ENCODE assay signal across 7 cellular contexts in the genomic region with DNA sequence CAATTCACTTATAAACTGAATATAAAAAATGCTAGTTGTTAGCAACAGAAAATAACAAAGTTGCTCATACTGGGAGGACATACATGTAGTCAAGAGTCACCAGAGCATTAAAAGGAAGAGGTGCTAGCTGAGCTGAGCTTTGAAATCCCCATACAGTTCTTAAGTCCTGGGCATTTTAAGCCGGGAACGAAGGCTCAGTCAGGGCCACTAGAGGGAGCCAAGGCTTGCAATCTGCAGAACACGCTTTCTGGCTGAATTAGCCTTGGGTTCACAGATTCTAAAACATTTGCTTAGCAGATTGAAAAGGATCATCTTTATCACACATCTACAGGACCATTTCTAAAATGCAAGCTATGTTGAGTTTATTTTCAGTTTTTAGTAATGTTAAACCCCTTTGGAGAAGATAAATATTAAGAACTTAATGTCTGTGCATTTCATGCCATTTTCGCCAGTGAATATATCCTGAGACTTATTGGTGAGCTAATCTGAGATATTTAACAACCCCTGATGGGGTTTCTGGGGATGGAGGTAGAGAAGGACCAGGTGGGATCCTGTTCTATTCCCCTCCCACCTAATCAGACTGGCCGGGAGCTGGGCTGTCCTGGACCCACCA. TPM values are rescaled to one million over a fixed set of nuclear protein-coding genes. Genes with fewer than 3 reads are reported as not detected.
A peak's percentile ranks its signal among the peaks of the same experiment; 100 is the strongest.
DNase-seq lines count a peak whose midpoint lies in the region; TF ChIP-seq lines count a peak whose summit lies in the region.

No MANE protein-coding gene starts in this region.

- peaks cover 2% of the 10 kb centered on the region for H3K9me3 Mint-ChIP-seq in neural crest cell

- H3K4me1 ChIP-seq in thyroid gland = no peaks in the 10 kb centered on the region

- no peak overlapping the region for H3K27ac ChIP-seq in thyroid gland

- TF ChIP-seq CTCF in GM12864 (IDR thresholded peaks at IDR 0.05; ENCODE audit: low read depth, low read length, missing control alignments) (peak; percentile 94), fibroblast of mammary gland (conservative IDR thresholded peaks at IDR 0.05; ENCODE audit: control insufficient read depth, insufficient read depth, low read depth, low read length) (peak; percentile 98), neural crest cell (conservative IDR thresholded peaks at IDR 0.05) (peak; percentile 90), thyroid gland (IDR thresholded peaks at IDR 0.05) (peak in 5 of 6 experiments; percentile 22 to 86 (median 45))

- no peaks in the 10 kb centered on the region for H3K9me3 ChIP-seq in thyroid gland

- H3K36me3 Mint-ChIP-seq in neural crest cell (ENCODE audit: low read depth) = no peaks in the 10 kb centered on the region

- intact Hi-C loops in thyroid gland (cut with DNase I) = loop anchor here (10.0 kb wide), 2 partner anchors 654 to 814 kb away; no protein-coding TSS in a partner anchor

- no peaks in the 10 kb centered on the region for H3K27me3 Mint-ChIP-seq in neural crest cell (ENCODE audit: low read depth)

- H3K4me1 Mint-ChIP-seq in neural crest cell = no peaks in the 10 kb centered on the region

- no peak overlapping the region for H3K4me3 Mint-ChIP-seq in neural crest cell

- WGBS in thyroid gland, 2 donors = 37 to 42% methylated on average over 5 of the region's 5 CpGs

- H3K27me3 ChIP-seq in thyroid gland = no peaks in the 10 kb centered on the region

- DNase-seq in GM12864 (ENCODE audit: low read depth) = peak; percentile 43
- DNase-seq in HS-5 (ENCODE audit: low read depth) = peak; percentile 42
- peak; percentile 43 for DNase-seq in NOMO-1 treated with dmso at 0.1 percent for 144 hours (lab: John Stamatoyannopoulos, UW; ENCODE audit: unreplicated experiment)
- DNase-seq in activated T-cell treated with anti-CD3 and anti-CD28 coated beads for 48 hours (ENCODE audit: low read depth) = peak; percentile 34
- peak; percentile 78 for DNase-seq in fibroblast of mammary gland (ENCODE audit: low read depth)
- peak; percentile 65 for DNase-seq in neural crest cell (ENCODE audit: low read depth, low spot score)
- DNase-seq in thyroid gland = peak; percentile 48 to 49

- H3K4me3 ChIP-seq in GM12864 (ENCODE audit: low read depth, low read length) (no peak overlapping the region), fibroblast of mammary gland (ENCODE audit: control insufficient read depth, low read depth, low read length) (no peak overlapping the region), thyroid gland (replicated peaks in 1 of 3) (no peak overlapping the region)

- H3K27ac Mint-ChIP-seq in neural crest cell (ENCODE audit: unreplicated experiment) = no peak overlapping the region

- no peak for TF ChIP-seq POLR2A in thyroid gland (IDR thresholded peaks at IDR 0.05)

- no peaks in the 10 kb centered on the region for H3K36me3 ChIP-seq in thyroid gland

RNA-seq across cellular contexts. Expression of a gene that starts 26.3 kb away (rescaled TPM):
- 7.9 and 9.6 TPM in 2 replicates for total RNA-seq in neural crest cell
- total RNA-seq in thyroid gland = 1 to 10 TPM in 3 of 4 donors, under 1 TPM in 1; 0.78 to 1.6 (median 1.4) TPM

Comparison
In these comparisons a context has a peak if more than half of its experiments do, and no peak if none do; other contexts are left out.
1. CTCF ChIP-seq: peak in every context shown above with its lines; median percentile 98 in fibroblast of mammary gland; 94 in GM12864; 90 in neural crest cell; 45 in thyroid gland.